Comparison of ENCODE assay signal across 8 cellular contexts in genomic region chr6:121895736-121896135, GRCh38.
DNase-seq lines count a peak whose midpoint lies in the region; TF ChIP-seq lines count a peak whose summit lies in the region.
"Not testable (repeated sequence)": the region's sequence is repeated elsewhere in the genome, so short reads cannot be mapped to it uniquely, and the experiment has no call there.

No MANE protein-coding gene starts in this region.

- H2BK5ac ChIP-seq in neuronal stem cell (ENCODE audit: low read length): not testable (repeated sequence)

- H4K91ac ChIP-seq in neuronal stem cell (ENCODE audit: low read depth, low read length, poor library complexity): not testable (repeated sequence)

- H3K9ac ChIP-seq in neuronal stem cell (ENCODE audit: low read depth, low read length, poor library complexity): not testable (repeated sequence)

- H2BK15ac ChIP-seq in neuronal stem cell (ENCODE audit: low read length): not testable (repeated sequence)

- no CpG with 5 or more reads among the region's 5 CpGs for WGBS in neuronal stem cell (ENCODE audit: extremely low coverage in 2 of 2, insufficient read length in 2 of 2, insufficient replicate concordance in 1 of 2), 2 donors

- CTCF ChIA-PET in MCF 10A (lab: Yijun Ruan, JAX): interaction anchor here (0.5 to 0.6 kb wide), 3 partner anchors 24 to 393 kb away, joined by 3 read pairs; no protein-coding TSS in a partner anchor

- H3K18ac ChIP-seq in neuronal stem cell (ENCODE audit: low read length): peak overlapping the region; percentile 80

- H3K27me3 Mint-ChIP-seq in MCF 10A (ENCODE audit: insufficient read depth, unreplicated experiment); glutamatergic neuron (ENCODE audit: unreplicated experiment): not testable (repeated sequence)

- POLR2A ChIA-PET in MCF 10A (lab: Yijun Ruan, JAX): interaction anchor here (0.6 to 1.8 kb wide), 2 partner anchors 115 to 164 kb away, joined by 3 to 8 read pairs; no protein-coding TSS in a partner anchor

- H3K23ac ChIP-seq in neuronal stem cell (ENCODE audit: low read depth, low read length, poor library complexity): not testable (repeated sequence)

- not testable (repeated sequence) for H2AFZ ChIP-seq in neuronal stem cell (ENCODE audit: low read length)

- H3K27ac ChIP-seq in neuronal stem cell (replicated peaks; ENCODE audit: low read length): peak overlapping the region; percentile 83

- H3K9me3 ChIP-seq in neuronal stem cell (replicated peaks in 1 of 2; ENCODE audit: control insufficient read depth in 2 of 2, insufficient read depth in 1 of 2, low read depth in 1 of 2, low read length in 2 of 2): not testable (repeated sequence)

- BruUV-seq in MCF 10A (replicated peaks; lab: Mats Ljungman, UMichigan): not testable (repeated sequence)

- not testable (repeated sequence) for H2AK5ac ChIP-seq in neuronal stem cell (ENCODE audit: low read depth, low read length)

- H3K36me3 Mint-ChIP-seq in MCF 10A (ENCODE audit: insufficient read depth, unreplicated experiment); glutamatergic neuron (ENCODE audit: unreplicated experiment): not testable (repeated sequence)

- not testable (repeated sequence) for H3K79me1 ChIP-seq in neuronal stem cell (ENCODE audit: low read depth, low read length)

- not testable (repeated sequence) for H3K4me1 ChIP-seq in neuronal stem cell (ENCODE audit: control insufficient read depth in 2 of 2, insufficient read depth in 1 of 2, low read depth in 1 of 2, low read length in 2 of 2)

- not testable (repeated sequence) for H3K4ac ChIP-seq in neuronal stem cell (ENCODE audit: low read length)

- H3K4me3 Mint-ChIP-seq in MCF 10A (ENCODE audit: unreplicated experiment); glutamatergic neuron (ENCODE audit: unreplicated experiment): not testable (repeated sequence)

- H3K36me3 ChIP-seq in neuronal stem cell (replicated peaks in 1 of 2; ENCODE audit: control insufficient read depth in 2 of 2, insufficient read depth in 2 of 2, low read length in 2 of 2): not testable (repeated sequence)

- H3K27ac Mint-ChIP-seq in MCF 10A (ENCODE audit: low read depth, unreplicated experiment): peak overlapping the region; percentile 17
- H3K27ac Mint-ChIP-seq in glutamatergic neuron (ENCODE audit: unreplicated experiment): peak overlapping the region; percentile 62

- not testable (repeated sequence) for H2BK12ac ChIP-seq in neuronal stem cell (ENCODE audit: low read length)

- H4K8ac ChIP-seq in neuronal stem cell (ENCODE audit: low read depth, low read length): not testable (repeated sequence)

- not testable (repeated sequence) for TF ChIP-seq CTCF in MCF 10A (IDR thresholded peaks at IDR 0.05; ENCODE audit: unreplicated experiment); glutamatergic neuron (IDR thresholded peaks at IDR 0.05; ENCODE audit: partially characterized antibody, unreplicated experiment)

- H2BK120ac ChIP-seq in neuronal stem cell (ENCODE audit: low read depth, low read length): not testable (repeated sequence)

- H3K4me1 Mint-ChIP-seq in MCF 10A (ENCODE audit: insufficient read depth, unreplicated experiment): peaks cover 15% of the 10 kb centered on the region
- H3K4me1 Mint-ChIP-seq in glutamatergic neuron (ENCODE audit: low read depth, unreplicated experiment): peaks cover 17% of the 10 kb centered on the region

- H3K4me2 ChIP-seq in neuronal stem cell (ENCODE audit: insufficient read depth, low read length, poor library complexity, severe bottlenecking): not testable (repeated sequence)

- intact Hi-C loops in MCF 10A (cut with micrococcal nuclease): not testable (repeated sequence)

- H3K9me3 Mint-ChIP-seq in MCF 10A (ENCODE audit: unreplicated experiment); glutamatergic neuron (ENCODE audit: unreplicated experiment): not testable (repeated sequence)

- not testable (repeated sequence) for H3K27me3 ChIP-seq in neuronal stem cell (ENCODE audit: control insufficient read depth in 3 of 3, insufficient read depth in 3 of 3, low read depth in 1 of 3, low read length in 3 of 3)

- H3K4me3 ChIP-seq in neuronal stem cell (ENCODE audit: low read length in 2 of 2): not testable (repeated sequence)

- DNase-seq in ELF-1 (ENCODE audit: low read depth, low spot score) (peak; percentile 28), M059J (ENCODE audit: low read depth) (peak; percentile 53), NCI-H2171 (lab: John Stamatoyannopoulos, UW) (peak; percentile 6), NCI-H69 (lab: John Stamatoyannopoulos, UW) (peak; percentile 98), SK-N-DZ (ENCODE audit: low spot score) (peak; percentile 8)
- DNase-seq in MCF 10A (ENCODE audit: unreplicated experiment); glutamatergic neuron; neuronal stem cell (ENCODE audit: low spot score): not testable (repeated sequence)

- H3K14ac ChIP-seq in neuronal stem cell (ENCODE audit: low read length): not testable (repeated sequence)
